In the genomic region with DNA sequence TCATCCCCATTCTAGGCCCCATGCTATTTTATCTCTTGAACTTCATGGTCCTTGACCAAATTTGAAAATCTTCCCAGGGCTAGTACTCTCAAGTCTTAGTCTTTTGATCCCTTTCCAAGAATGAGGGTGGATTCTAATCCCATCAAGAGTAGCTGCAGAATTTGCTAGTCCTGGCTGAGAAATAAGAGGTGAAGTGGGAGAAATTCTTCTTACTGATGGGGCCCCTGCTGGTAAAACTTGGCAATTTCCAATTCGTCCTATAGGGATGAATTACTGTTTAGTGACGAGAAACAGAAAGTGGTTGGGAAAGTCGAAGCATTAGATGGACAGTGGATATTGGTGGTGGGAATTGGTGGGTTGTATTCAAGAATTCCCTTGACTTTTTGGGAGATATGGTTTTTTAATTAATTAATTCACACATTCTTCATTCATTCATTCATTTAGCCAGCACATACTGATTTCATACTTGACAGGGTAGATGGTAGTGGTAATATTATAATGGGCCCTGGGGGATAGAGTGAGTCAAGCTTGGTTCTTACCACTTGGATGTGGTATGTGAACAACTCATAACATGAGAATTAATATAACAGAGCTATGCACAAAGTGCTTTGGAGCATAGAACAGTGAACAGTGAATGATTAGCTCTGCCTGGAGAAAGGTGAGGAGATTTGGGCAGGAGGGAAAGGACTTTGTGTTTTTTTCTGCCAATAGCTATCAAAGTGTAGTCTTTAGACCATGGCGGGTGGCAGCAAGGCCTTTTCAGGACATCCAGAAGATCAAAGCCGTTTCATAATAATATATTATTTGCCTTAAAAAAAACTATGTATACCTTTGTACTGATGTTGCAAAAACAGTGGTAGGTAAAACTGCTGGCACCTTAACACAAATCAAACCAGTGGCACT, we compare ENCODE assay signal across 7 cellular contexts.
DNase-seq lines count a peak whose midpoint lies in the region; ATAC-seq and TF ChIP-seq lines count a peak whose summit lies in the region.

No MANE protein-coding gene starts in this region.

- H3K4me1 ChIP-seq in osteoblast (ENCODE audit: insufficient read depth, low read length): peaks cover 31% of the 10 kb centered on the region
- H3K4me1 ChIP-seq in HAP-1: no peaks in the 10 kb centered on the region

- peaks cover 11% of the 10 kb centered on the region for H3K79me2 ChIP-seq in osteoblast (ENCODE audit: insufficient read depth, low read length)

- no peaks in the 10 kb centered on the region for H3K9me3 ChIP-seq in osteoblast (ENCODE audit: low read depth, low read length)
- H3K9me3 ChIP-seq in HAP-1: no peaks in the 10 kb centered on the region

- no peak overlapping the region for H2AFZ ChIP-seq in osteoblast (ENCODE audit: low read length)

- H3K27me3 ChIP-seq in osteoblast (ENCODE audit: insufficient read depth, low read length) (no peaks in the 10 kb centered on the region), HAP-1 (ENCODE audit: low read depth) (no peaks in the 10 kb centered on the region)

- H3K27ac ChIP-seq in osteoblast (ENCODE audit: low read depth, low read length): peak overlapping the region; percentile 39

- TF ChIP-seq CTCF in GM12875 (IDR thresholded peaks at IDR 0.05; ENCODE audit: borderline replicate concordance, insufficient read depth, low read depth, low read length) (peak; percentile 6; the same call in 1 of the 2 replicates), astrocyte of the spinal cord (IDR thresholded peaks at IDR 0.05; ENCODE audit: low read depth, low read length) (peak; percentile 27), osteoblast (IDR thresholded peaks at IDR 0.05; ENCODE audit: extremely low read depth, low read depth, low read length) (peak; percentile 48)

- H4K20me1 ChIP-seq in osteoblast (ENCODE audit: insufficient read depth, low read length): peaks cover 4% of the 10 kb centered on the region

- no peaks in the 10 kb centered on the region for H3K36me3 ChIP-seq in osteoblast (ENCODE audit: insufficient read depth, low read length)
- no peaks in the 10 kb centered on the region for H3K36me3 ChIP-seq in HAP-1 (replicated peaks)

- ATAC-seq in HG03432 (IDR thresholded peaks at IDR 0.05; ENCODE audit: unreplicated experiment): peak; percentile 72

- H3K4me3 ChIP-seq in GM12875 (ENCODE audit: low read depth, low read length): no peak overlapping the region
- no peak overlapping the region for H3K4me3 ChIP-seq in astrocyte of the spinal cord (ENCODE audit: low read depth, low read length)
- no peak overlapping the region for H3K4me3 ChIP-seq in osteoblast (ENCODE audit: insufficient read depth, low read length)
- no peak overlapping the region for H3K4me3 ChIP-seq in HAP-1

- H3K4me2 ChIP-seq in osteoblast (ENCODE audit: insufficient read depth, low read length): peak overlapping the region; percentile 40

- in situ Hi-C loops in astrocyte of the spinal cord (cut with HindIII; ENCODE audit: low sequenced_read_pairs) (no loop called here), HAP-1 (cut with MboI; ENCODE audit: low sequenced_read_pairs) (no loop called here)

- peak; percentile 77 for DNase-seq in astrocyte of the spinal cord (ENCODE audit: low read depth, low spot score)
- DNase-seq in osteoblast (ENCODE audit: insufficient read length, low spot score, missing footprints): peak; percentile 81
- DNase-seq in cortex of kidney (lab: John Stamatoyannopoulos, UW): no peak
- DNase-seq in activated CD4-positive, CD25-positive, alpha-beta regulatory T cell (lab: John Stamatoyannopoulos, UW): no peak
- no peak for DNase-seq in HAP-1 (ENCODE audit: low spot score in 2 of 2)

Comparison
In these comparisons a context has a peak if more than half of its experiments do, and no peak if none do; other contexts are left out.
1. DNase-seq: peak in astrocyte of the spinal cord (single experiment) and osteoblast (single experiment); none in cortex of kidney (single experiment), activated CD4-positive, CD25-positive, alpha-beta regulatory T cell (0 of 4) and HAP-1 (0 of 2).
2. Peak in every context shown above with its lines, with median percentiles within 50 percentile points of each other: CTCF ChIP-seq.